29 cellular contexts compared by ENCODE assay signal in genomic region chrX:76550016-76550415, GRCh38.
"Had no signal": no experiment of that assay in that cellular context is flagged by ENCODE, and none has a peak within 500 bp of the region (broad histone marks: within the 10 kb centered on the region; RNA-seq: fewer than 3 reads in every experiment).

No MANE protein-coding gene starts in this region.

- H3K27ac Mint-ChIP-seq: dendritic cell treated with granulocyte-macrophage colony-stimulating factor and Interleukin-4, amounts not matched to agents 40 ng/mL and 50 ng/mL, for 4 days; effector memory CD8-positive, alpha-beta T cell; endodermal cell had no signal

- H3K9me3 ChIP-seq: colonic mucosa had no signal

- H3K4me1 Mint-ChIP-seq: endodermal cell had no signal

- H3K27me3 ChIP-seq: colonic mucosa, esophagus muscularis mucosa, esophagus squamous epithelium, foreskin keratinocyte, gastrocnemius medialis, gastroesophageal sphincter, heart left ventricle, heart right ventricle had no signal

- ATAC-seq: effector memory CD8-positive, alpha-beta T cell; esophagus mucosa; foreskin keratinocyte; gastrocnemius medialis; gastroesophageal sphincter; heart left ventricle; heart right ventricle had no signal

- H3K27me3 Mint-ChIP-seq: dendritic cell treated with granulocyte-macrophage colony-stimulating factor and Interleukin-4, amounts not matched to agents 40 ng/mL and 50 ng/mL, for 4 days; effector memory CD8-positive, alpha-beta T cell had no signal

- H3K36me3 ChIP-seq: colonic mucosa, esophagus muscularis mucosa, esophagus squamous epithelium, gastrocnemius medialis, gastroesophageal sphincter, heart left ventricle, heart right ventricle had no signal

- H3K27ac ChIP-seq: colonic mucosa, coronary artery, dorsolateral prefrontal cortex, epithelial cell of prostate, esophagus muscularis mucosa, esophagus squamous epithelium, foreskin keratinocyte, gastrocnemius medialis, gastroesophageal sphincter, heart left ventricle, heart right ventricle had no signal

- DNase-seq: colonic mucosa; cortex of kidney; dermis blood vessel endothelial cell; dorsolateral prefrontal cortex; effector CD4-positive, alpha-beta T cell; effector CD8-positive, alpha-beta T cell; effector memory CD4-positive, alpha-beta T cell; effector memory CD8-positive, alpha-beta T cell; endodermal cell; erythroblast; esophagus squamous epithelium; foreskin fibroblast; foreskin keratinocyte; foreskin melanocyte; gastrocnemius medialis; glutamatergic neuron; head of caudate nucleus; heart left ventricle; heart right ventricle had no signal

- FAIRE-seq: colon, endometrium, endothelial cell of umbilical vein, frontal cortex had no signal

- H3K4me3 ChIP-seq: colonic mucosa, coronary artery, dorsolateral prefrontal cortex, esophagus muscularis mucosa, esophagus squamous epithelium, gastrocnemius medialis, gastroesophageal sphincter, heart left ventricle, heart right ventricle had no signal

- H3K4me3 Mint-ChIP-seq: dendritic cell treated with granulocyte-macrophage colony-stimulating factor and Interleukin-4, amounts not matched to agents 40 ng/mL and 50 ng/mL, for 4 days; effector memory CD8-positive, alpha-beta T cell; endodermal cell had no signal

- H3K4me1 ChIP-seq: colonic mucosa, esophagus muscularis mucosa, esophagus squamous epithelium, foreskin keratinocyte, gastrocnemius medialis, gastroesophageal sphincter, heart left ventricle, heart right ventricle had no signal
